ENCODE assay signal across 8 cellular contexts in the genomic region with DNA sequence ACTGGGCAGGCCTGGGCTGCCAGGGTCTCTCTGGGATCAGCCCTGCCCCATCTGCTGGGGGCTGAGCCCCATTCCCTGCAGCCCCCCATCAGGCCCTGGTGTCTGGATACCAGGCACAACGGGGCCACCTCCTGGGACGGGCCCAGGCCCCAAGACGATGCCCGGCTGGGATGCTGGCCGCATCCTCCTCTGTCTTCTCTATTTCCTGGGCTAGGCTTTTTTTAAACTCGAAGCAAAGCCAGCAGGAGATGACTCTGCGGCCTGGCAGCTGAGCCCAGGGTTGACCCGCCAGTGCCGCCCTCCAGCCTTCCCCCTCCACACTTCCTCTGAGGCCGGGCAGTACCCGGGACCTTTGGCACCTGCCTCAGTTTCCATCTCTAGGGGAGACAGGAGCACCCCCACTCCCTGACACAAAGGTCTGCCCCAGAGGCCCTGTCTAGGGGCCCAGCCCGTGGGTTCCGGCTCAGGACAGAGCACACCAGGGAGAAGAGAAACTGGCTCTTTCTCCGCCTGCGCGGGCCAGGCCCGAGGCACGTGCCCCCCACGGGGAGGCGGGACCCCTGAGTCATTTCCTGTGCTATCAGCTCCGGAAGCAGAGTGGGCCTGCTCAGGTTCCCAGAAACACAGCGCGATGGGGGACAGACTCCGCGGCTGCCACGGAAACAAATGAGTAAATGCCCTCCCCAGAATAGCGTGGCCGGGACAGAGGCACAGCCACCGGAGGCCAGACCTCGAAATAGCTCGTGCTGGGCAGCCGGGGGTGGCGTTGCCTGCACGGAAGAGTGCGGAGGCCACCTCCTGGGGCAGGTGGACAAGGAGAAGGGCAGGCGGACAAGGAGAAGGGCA.
DNase-seq lines count a peak whose midpoint lies in the region; ATAC-seq and TF ChIP-seq lines count a peak whose summit lies in the region.

No MANE protein-coding gene starts in this region.

- peaks cover 19% of the 10 kb centered on the region for H3K36me3 Mint-ChIP-seq in T-helper 2 cell treated with Interferon-gamma antibody and Interleukin-4, amounts not matched to agents 5 μg/mL and 100 μg/mL, for 36 hours (ENCODE audit: low read depth)

- WGBS in lung, 2 donors, result 16 to 37% methylated on average over 36 of the region's 36 CpGs

- H3K4me1 ChIP-seq in ascending aorta (peaks cover 20 to 60% of the 10 kb centered on the region in 2 donors), lung (ENCODE audit: control insufficient read depth in 2 of 2, insufficient read depth in 2 of 2, low read length in 2 of 2) (peaks cover 0 to 17% of the 10 kb centered on the region in 2 donors)

- no peaks in the 10 kb centered on the region for H3K27me3 Mint-ChIP-seq in T-helper 2 cell treated with Interferon-gamma antibody and Interleukin-4, amounts not matched to agents 5 μg/mL and 100 μg/mL, for 36 hours (ENCODE audit: low read depth)

- H3K9me3 ChIP-seq in ascending aorta (no peaks in the 10 kb centered on the region), lung (ENCODE audit: control insufficient read depth in 2 of 2, insufficient read depth in 1 of 2, low read length in 1 of 2) (no peaks in the 10 kb centered on the region)

- H3K4me1 Mint-ChIP-seq in T-helper 2 cell treated with Interferon-gamma antibody and Interleukin-4, amounts not matched to agents 5 μg/mL and 100 μg/mL, for 36 hours (ENCODE audit: low read depth), result peaks cover 44% of the 10 kb centered on the region

- TF ChIP-seq CTCF in ascending aorta (IDR thresholded peaks at IDR 0.05) (peak in 2 of 3 experiments; percentile 26 to 62), lung (IDR thresholded peaks at IDR 0.05; ENCODE audit: control extremely low read depth, extremely low read depth) (no peak)

- peak overlapping the region; percentile 98 for H3K27ac Mint-ChIP-seq in T-helper 2 cell treated with Interferon-gamma antibody and Interleukin-4, amounts not matched to agents 5 μg/mL and 100 μg/mL, for 36 hours

- H3K4me3 ChIP-seq in ascending aorta (peak overlapping the region in 1 of 2 donors; percentile 34), lung (no peak overlapping the region)

- H3K27ac ChIP-seq in ascending aorta (peak overlapping the region; percentile 98 to 99), lung (ENCODE audit: low read depth in 1 of 2, low read length in 1 of 2) (peak overlapping the region; percentile 57 to 91)

- H3K27me3 ChIP-seq in ascending aorta (no peaks in the 10 kb centered on the region), lung (ENCODE audit: control insufficient read depth, insufficient read depth) (no peaks in the 10 kb centered on the region)

- peak; percentile 95 for DNase-seq in T-helper 2 cell treated with Interferon-gamma antibody and Interleukin-4, amounts not matched to agents 5 μg/mL and 100 μg/mL, for 36 hours (ENCODE audit: low spot score)
- DNase-seq in ascending aorta (ENCODE audit: low spot score in 2 of 2), result peak; percentile 94 to 98
- DNase-seq in lung (ENCODE audit: low spot score), result peak; percentile 77
- DNase-seq in stimulated activated CD8-positive, alpha-beta memory T cell treated with anti-CD3 and anti-CD28 coated beads, Interleukin-12 subunit alpha, Interleukin-12 subunit beta, amount 100 ng/mL, for 1 hour (ENCODE audit: low read depth), result peak; percentile 93
- DNase-seq in NCI-H2171 treated with DMSO at 0.1 percent for 48 hours (lab: John Stamatoyannopoulos, UW), result no peak
- no peak for DNase-seq in COR-L47 (lab: John Stamatoyannopoulos, UW)

- peak; percentile 67 for ATAC-seq in GM19025 (IDR thresholded peaks at IDR 0.05; ENCODE audit: low read depth, unreplicated experiment)
- peak; percentile 69 for ATAC-seq in HG03139 (IDR thresholded peaks at IDR 0.05; ENCODE audit: unreplicated experiment)
- peak; percentile 81 for ATAC-seq in lung (ENCODE audit: insufficient read depth, low FRiP score)

- H3K9me3 Mint-ChIP-seq in T-helper 2 cell treated with Interferon-gamma antibody and Interleukin-4, amounts not matched to agents 5 μg/mL and 100 μg/mL, for 36 hours, result no peaks in the 10 kb centered on the region

- intact Hi-C loops in ascending aorta (cut with DNase I), result loop anchor here (1.0 to 10.0 kb wide), 10 partner anchors 47 to 931 kb away; partner anchors contain the start of gene MAFK

- H3K36me3 ChIP-seq in ascending aorta, result no peaks in the 10 kb centered on the region
- no peaks in the 10 kb centered on the region for H3K36me3 ChIP-seq in lung (ENCODE audit: control insufficient read depth in 2 of 2, insufficient read depth in 2 of 2, low read length in 2 of 2)

- H3K4me3 Mint-ChIP-seq in T-helper 2 cell treated with Interferon-gamma antibody and Interleukin-4, amounts not matched to agents 5 μg/mL and 100 μg/mL, for 36 hours, result peak overlapping the region; percentile 97

Comparison
In these comparisons a context has a peak if more than half of its experiments do, and no peak if none do; other contexts are left out.
1. DNase-seq: peak in T-helper 2 cell treated with Interferon-gamma antibody and Interleukin-4, amounts not matched to agents 5 μg/mL and 100 μg/mL, for 36 hours (single experiment), ascending aorta (2 of 2), lung (single experiment) and stimulated activated CD8-positive, alpha-beta memory T cell treated with anti-CD3 and anti-CD28 coated beads, Interleukin-12 subunit alpha, Interleukin-12 subunit beta, amount 100 ng/mL, for 1 hour (single experiment); none in NCI-H2171 treated with DMSO at 0.1 percent for 48 hours (single experiment) and COR-L47 (single experiment).
2. Peak in every context shown above with its lines, with median percentiles within 50 percentile points of each other: ATAC-seq.